ENCODE assay signal across 30 cellular contexts in the genomic region with DNA sequence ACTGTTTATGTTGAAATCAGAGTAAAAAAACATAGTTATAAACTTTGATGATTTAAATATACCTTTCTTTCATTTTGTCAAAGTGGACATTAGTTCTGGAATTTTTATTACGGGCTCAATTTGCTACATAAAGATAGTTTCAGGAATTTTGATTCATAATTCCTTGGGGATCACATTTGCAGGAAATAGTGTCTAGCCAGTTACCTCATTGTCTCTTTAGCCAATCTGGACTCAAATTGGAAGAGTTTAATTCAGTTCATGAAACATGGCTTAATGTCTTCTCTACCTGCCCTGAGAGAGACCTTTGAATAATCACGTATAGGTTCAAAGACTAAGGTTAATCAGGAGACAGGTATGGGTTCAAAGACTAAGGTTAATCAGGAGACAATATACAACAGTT.
"Had no signal": no experiment of that assay in that cellular context is flagged by ENCODE, and none has a peak within 500 bp of the region (broad histone marks: within the 10 kb centered on the region; RNA-seq: fewer than 3 reads in every experiment).

No MANE protein-coding gene starts in this region.

- H3K4me3 ChIP-seq: left lung, lower lobe of right lung, neural progenitor cell, ovary, smooth muscle cell, tibial nerve, uterus had no signal

- H2AFZ ChIP-seq: neural progenitor cell had no signal

- H3K36me3 ChIP-seq: left lung, lower lobe of right lung, neural progenitor cell, neutrophil, ovary, tibial nerve, uterus had no signal

- H3K36me3 Mint-ChIP-seq: immature natural killer cell; naive thymus-derived CD8-positive, alpha-beta T cell; stimulated activated memory B cell treated with anti-CD40 and anti-IgM and Interleukin-4, amounts not matched to agents 10 μg/mL and 1 μg/mL and 100 μg/mL, for 72 hours; type B pancreatic cell had no signal

- H3K9ac ChIP-seq: neural progenitor cell had no signal

- H3K27me3 Mint-ChIP-seq: progenitor cell of endocrine pancreas; stimulated activated memory B cell treated with anti-CD40 and anti-IgM and Interleukin-4, amounts not matched to agents 10 μg/mL and 1 μg/mL and 100 μg/mL, for 72 hours; stimulated activated naive CD8-positive, alpha-beta T cell treated with anti-CD3 and anti-CD28 coated beads, Interleukin-15, amount 100 ng/mL, for 72 hours; type B pancreatic cell had no signal

- ATAC-seq: left colon; left lung; lower lobe of right lung; naive thymus-derived CD8-positive, alpha-beta T cell; right cardiac atrium; sciatic nerve; stimulated activated memory B cell treated with anti-CD40 and anti-IgM and Interleukin-4, amounts not matched to agents 10 μg/mL and 1 μg/mL and 100 μg/mL, for 72 hours; stimulated activated naive CD8-positive, alpha-beta T cell treated with anti-CD3 and anti-CD28 coated beads, Interleukin-15, amount 100 ng/mL, for 72 hours had no signal

- H3K27ac ChIP-seq: left lung, lower lobe of right lung, neural progenitor cell, neutrophil, ovary, tibial nerve, uterus had no signal

- H3K4me1 Mint-ChIP-seq: immature natural killer cell; naive thymus-derived CD8-positive, alpha-beta T cell; nephron progenitor cell; neural progenitor cell; stimulated activated memory B cell treated with anti-CD40 and anti-IgM and Interleukin-4, amounts not matched to agents 10 μg/mL and 1 μg/mL and 100 μg/mL, for 72 hours; stimulated activated naive CD8-positive, alpha-beta T cell treated with anti-CD3 and anti-CD28 coated beads, Interleukin-15, amount 100 ng/mL, for 72 hours had no signal

- H3K9me3 Mint-ChIP-seq: nephron progenitor cell; neural progenitor cell; stimulated activated naive CD8-positive, alpha-beta T cell treated with anti-CD3 and anti-CD28 coated beads, Interleukin-15, amount 100 ng/mL, for 72 hours; type B pancreatic cell had no signal

- H3K4me2 ChIP-seq: neural progenitor cell, smooth muscle cell had no signal

- H3K27ac Mint-ChIP-seq: immature natural killer cell; naive thymus-derived CD8-positive, alpha-beta T cell; nephron progenitor cell; neural progenitor cell; progenitor cell of endocrine pancreas; stimulated activated memory B cell treated with anti-CD40 and anti-IgM and Interleukin-4, amounts not matched to agents 10 μg/mL and 1 μg/mL and 100 μg/mL, for 72 hours; stimulated activated naive CD8-positive, alpha-beta T cell treated with anti-CD3 and anti-CD28 coated beads, Interleukin-15, amount 100 ng/mL, for 72 hours; type B pancreatic cell had no signal

- H3K4me1 ChIP-seq: left lung, lower lobe of right lung, neural progenitor cell, uterus had no signal

- H3K9me3 ChIP-seq: left lung, lower lobe of right lung, neutrophil, ovary, tibial nerve, uterus had no signal

- H3K27me3 ChIP-seq: left lung, neural progenitor cell, neutrophil, ovary, tibial nerve, uterus had no signal

- DNase-seq: hypothalamus; immature natural killer cell; kidney; left colon; left lung; lower lobe of right lung; mammary epithelial cell; mesenchymal stem cell; naive thymus-derived CD8-positive, alpha-beta T cell; nephron progenitor cell; occipital lobe; ovary; retina; right cardiac atrium; stimulated activated CD4-positive, alpha-beta T cell treated with anti-CD3 and anti-CD28 coated beads, Interleukin-1b, Interleukin-23, amount 100 ng/mL, for 48 hours; stimulated activated CD4-positive, alpha-beta T cell treated with anti-CD3 and anti-CD28 coated beads, Interleukin-2, amount 100 ng/mL, for 48 hours; stimulated activated CD4-positive, alpha-beta T cell treated with anti-CD3 and anti-CD28 coated beads, Interleukin-4, amount 100 ng/mL, for 4 hours; stimulated activated CD8-positive, alpha-beta memory T cell treated with anti-CD3 and anti-CD28 coated beads, Interleukin-4, amount 100 ng/mL, for 48 hours; stimulated activated naive CD4-positive, alpha-beta T cell treated with Interleukin-2 at 50 U/mL for 16 hours; stimulated activated naive CD8-positive, alpha-beta T cell treated with anti-CD3 and anti-CD28 coated beads, Interleukin-15, amount 100 ng/mL, for 72 hours; substantia nigra; uterus had no signal

- H3K4me3 Mint-ChIP-seq: immature natural killer cell; naive thymus-derived CD8-positive, alpha-beta T cell; nephron progenitor cell; neural progenitor cell; stimulated activated memory B cell treated with anti-CD40 and anti-IgM and Interleukin-4, amounts not matched to agents 10 μg/mL and 1 μg/mL and 100 μg/mL, for 72 hours; stimulated activated naive CD8-positive, alpha-beta T cell treated with anti-CD3 and anti-CD28 coated beads, Interleukin-15, amount 100 ng/mL, for 72 hours; type B pancreatic cell had no signal
